1 cellular context compared by ENCODE assay signal in the genomic region with DNA sequence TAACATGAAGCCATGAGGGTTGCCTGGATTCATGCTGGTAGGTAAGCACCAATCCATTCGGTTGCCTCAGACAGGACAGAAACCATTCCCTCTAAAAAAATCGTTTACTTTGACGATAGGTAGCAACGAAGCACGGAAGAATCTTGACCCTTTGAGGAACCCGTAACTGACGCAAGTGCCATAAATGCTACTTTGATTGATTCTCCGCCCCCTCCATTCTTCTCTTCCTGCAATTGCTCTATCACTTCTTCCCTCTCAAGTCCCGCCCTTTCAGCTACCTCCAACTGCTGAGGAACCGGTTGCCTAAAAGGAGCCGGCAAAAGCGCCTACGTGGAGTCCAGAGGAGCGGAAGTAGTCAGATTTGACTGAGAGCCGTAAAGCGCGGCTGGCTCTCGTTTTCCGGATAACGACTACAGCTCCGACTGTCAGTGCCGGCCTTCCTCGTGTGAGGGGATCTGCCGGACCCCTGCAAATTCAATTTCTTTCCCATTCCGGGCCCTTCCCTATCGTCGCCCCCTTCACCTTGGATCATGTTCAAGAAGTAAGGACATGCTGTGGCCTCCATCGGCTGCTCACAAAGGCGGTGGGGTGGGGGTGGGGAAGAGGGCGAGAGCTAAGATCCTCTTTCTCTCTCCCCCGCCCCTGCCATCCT.
TF ChIP-seq lines count a peak whose summit lies in the region.

Gene MCTS1, plus strand, starts transcription at position 395 of the 652 bp plus-strand sequence. Its CDS starts 136 bp downstream, at position 531.

TF ChIP-seq in HepG2, 621 proteins besides CTCF, POLR2A, EP300 and RAD21 (continued from another document):
- TF ChIP-seq, protein P1, sequence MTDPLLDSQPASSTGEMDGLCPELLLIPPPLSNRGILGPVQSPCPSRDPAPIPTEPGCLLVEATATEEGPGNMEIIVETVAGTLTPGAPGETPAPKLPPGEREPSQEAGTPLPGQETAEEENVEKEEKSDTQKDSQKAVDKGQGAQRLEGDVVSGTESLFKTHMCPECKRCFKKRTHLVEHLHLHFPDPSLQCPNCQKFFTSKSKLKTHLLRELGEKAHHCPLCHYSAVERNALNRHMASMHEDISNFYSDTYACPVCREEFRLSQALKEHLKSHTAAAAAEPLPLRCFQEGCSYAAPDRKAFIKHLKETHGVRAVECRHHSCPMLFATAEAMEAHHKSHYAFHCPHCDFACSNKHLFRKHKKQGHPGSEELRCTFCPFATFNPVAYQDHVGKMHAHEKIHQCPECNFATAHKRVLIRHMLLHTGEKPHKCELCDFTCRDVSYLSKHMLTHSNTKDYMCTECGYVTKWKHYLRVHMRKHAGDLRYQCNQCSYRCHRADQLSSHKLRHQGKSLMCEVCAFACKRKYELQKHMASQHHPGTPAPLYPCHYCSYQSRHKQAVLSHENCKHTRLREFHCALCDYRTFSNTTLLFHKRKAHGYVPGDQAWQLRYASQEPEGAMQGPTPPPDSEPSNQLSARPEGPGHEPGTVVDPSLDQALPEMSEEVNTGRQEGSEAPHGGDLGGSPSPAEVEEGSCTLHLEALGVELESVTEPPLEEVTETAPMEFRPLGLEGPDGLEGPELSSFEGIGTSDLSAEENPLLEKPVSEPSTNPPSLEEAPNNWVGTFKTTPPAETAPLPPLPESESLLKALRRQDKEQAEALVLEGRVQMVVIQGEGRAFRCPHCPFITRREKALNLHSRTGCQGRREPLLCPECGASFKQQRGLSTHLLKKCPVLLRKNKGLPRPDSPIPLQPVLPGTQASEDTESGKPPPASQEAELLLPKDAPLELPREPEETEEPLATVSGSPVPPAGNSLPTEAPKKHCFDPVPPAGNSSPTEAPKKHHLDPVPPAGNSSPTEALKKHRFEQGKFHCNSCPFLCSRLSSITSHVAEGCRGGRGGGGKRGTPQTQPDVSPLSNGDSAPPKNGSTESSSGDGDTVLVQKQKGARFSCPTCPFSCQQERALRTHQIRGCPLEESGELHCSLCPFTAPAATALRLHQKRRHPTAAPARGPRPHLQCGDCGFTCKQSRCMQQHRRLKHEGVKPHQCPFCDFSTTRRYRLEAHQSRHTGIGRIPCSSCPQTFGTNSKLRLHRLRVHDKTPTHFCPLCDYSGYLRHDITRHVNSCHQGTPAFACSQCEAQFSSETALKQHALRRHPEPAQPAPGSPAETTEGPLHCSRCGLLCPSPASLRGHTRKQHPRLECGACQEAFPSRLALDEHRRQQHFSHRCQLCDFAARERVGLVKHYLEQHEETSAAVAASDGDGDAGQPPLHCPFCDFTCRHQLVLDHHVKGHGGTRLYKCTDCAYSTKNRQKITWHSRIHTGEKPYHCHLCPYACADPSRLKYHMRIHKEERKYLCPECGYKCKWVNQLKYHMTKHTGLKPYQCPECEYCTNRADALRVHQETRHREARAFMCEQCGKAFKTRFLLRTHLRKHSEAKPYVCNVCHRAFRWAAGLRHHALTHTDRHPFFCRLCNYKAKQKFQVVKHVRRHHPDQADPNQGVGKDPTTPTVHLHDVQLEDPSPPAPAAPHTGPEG (CRISPR knock-in tag; IDR thresholded peaks at IDR 0.05) = no peak
- TF ChIP-seq ZNF296 (CRISPR knock-in tag; conservative IDR thresholded peaks at IDR 0.05) = no peak
- TF ChIP-seq, protein P2, sequence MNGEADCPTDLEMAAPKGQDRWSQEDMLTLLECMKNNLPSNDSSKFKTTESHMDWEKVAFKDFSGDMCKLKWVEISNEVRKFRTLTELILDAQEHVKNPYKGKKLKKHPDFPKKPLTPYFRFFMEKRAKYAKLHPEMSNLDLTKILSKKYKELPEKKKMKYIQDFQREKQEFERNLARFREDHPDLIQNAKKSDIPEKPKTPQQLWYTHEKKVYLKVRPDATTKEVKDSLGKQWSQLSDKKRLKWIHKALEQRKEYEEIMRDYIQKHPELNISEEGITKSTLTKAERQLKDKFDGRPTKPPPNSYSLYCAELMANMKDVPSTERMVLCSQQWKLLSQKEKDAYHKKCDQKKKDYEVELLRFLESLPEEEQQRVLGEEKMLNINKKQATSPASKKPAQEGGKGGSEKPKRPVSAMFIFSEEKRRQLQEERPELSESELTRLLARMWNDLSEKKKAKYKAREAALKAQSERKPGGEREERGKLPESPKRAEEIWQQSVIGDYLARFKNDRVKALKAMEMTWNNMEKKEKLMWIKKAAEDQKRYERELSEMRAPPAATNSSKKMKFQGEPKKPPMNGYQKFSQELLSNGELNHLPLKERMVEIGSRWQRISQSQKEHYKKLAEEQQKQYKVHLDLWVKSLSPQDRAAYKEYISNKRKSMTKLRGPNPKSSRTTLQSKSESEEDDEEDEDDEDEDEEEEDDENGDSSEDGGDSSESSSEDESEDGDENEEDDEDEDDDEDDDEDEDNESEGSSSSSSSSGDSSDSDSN (CRISPR knock-in tag; IDR thresholded peaks at IDR 0.05) = no peak
- peak; percentile 50; the same call in 1 of the 2 replicates for TF ChIP-seq HOMEZ (CRISPR knock-in tag; IDR thresholded peaks at IDR 0.05; ENCODE audit: low read depth)
- TF ChIP-seq ZNF292 (CRISPR knock-in tag; IDR thresholded peaks at IDR 0.05; ENCODE audit: borderline replicate concordance, low read depth) = no peak
- TF ChIP-seq, protein P3, sequence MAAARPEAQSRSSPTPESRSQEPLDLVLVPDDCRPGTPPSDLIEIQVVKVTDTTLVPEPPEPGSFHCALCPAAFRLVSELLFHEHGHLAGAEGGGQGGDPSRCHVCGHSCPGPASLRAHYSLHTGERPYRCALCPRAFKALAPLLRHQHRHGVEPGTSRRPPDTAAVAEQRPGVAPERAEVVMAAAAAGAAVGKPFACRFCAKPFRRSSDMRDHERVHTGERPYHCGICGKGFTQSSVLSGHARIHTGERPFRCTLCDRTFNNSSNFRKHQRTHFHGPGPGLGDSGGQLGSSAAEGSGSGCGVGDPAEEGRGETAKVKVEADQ (CRISPR knock-in tag; IDR thresholded peaks at IDR 0.05; ENCODE audit: borderline replicate concordance) = no peak
- TF ChIP-seq NR1H2 (CRISPR knock-in tag; IDR thresholded peaks at IDR 0.05; ENCODE audit: borderline replicate concordance, low read depth) = no peak
- TF ChIP-seq MLXIP (CRISPR knock-in tag; IDR thresholded peaks at IDR 0.05; ENCODE audit: borderline replicate concordance) = no peak
- TF ChIP-seq CHD2 (IDR thresholded peaks at IDR 0.05; ENCODE audit: low read depth, low read length) = no peak
- no peak for TF ChIP-seq RELA (CRISPR knock-in tag; IDR thresholded peaks at IDR 0.05)
- TF ChIP-seq ZNF674 (CRISPR knock-in tag; IDR thresholded peaks at IDR 0.05; ENCODE audit: low read depth) = no peak
- no peak for TF ChIP-seq ZBTB14 (CRISPR knock-in tag; IDR thresholded peaks at IDR 0.05)
- 0 out of 2 replicates have a peak, but pooled peaks have one; percentile 30 for TF ChIP-seq SP2 (CRISPR knock-in tag; IDR thresholded peaks at IDR 0.05)
- TF ChIP-seq, protein P4, sequence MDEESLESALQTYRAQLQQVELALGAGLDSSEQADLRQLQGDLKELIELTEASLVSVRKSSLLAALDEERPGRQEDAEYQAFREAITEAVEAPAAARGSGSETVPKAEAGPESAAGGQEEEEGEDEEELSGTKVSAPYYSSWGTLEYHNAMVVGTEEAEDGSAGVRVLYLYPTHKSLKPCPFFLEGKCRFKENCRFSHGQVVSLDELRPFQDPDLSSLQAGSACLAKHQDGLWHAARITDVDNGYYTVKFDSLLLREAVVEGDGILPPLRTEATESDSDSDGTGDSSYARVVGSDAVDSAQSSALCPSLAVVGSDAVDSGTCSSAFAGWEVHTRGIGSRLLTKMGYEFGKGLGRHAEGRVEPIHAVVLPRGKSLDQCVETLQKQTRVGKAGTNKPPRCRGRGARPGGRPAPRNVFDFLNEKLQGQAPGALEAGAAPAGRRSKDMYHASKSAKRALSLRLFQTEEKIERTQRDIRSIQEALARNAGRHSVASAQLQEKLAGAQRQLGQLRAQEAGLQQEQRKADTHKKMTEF (CRISPR knock-in tag; IDR thresholded peaks at IDR 0.05) = peak; percentile 49; the same call in 1 of the 2 replicates
